Comparison of ENCODE assay signal across 8 cellular contexts in genomic region chr12:29148958-29149690, GRCh38. TPM values are rescaled to one million over a fixed set of nuclear protein-coding genes. Genes with fewer than 3 reads are reported as not detected.
DNase-seq lines count a peak whose midpoint lies in the region; ATAC-seq and TF ChIP-seq lines count a peak whose summit lies in the region.

TSS of gene FAR2 (plus strand) at chr12:29149278. CDS start at chr12:29270450, 121,172 bp downstream.

- peak within 1 kb of the TSS; percentile 59 for H3K4me3 ChIP-seq in ectodermal cell (ENCODE audit: insufficient read depth, low read depth, low read length)
- peak within 1 kb of the TSS; percentile 46 for H3K4me3 ChIP-seq in lung

- no peak for TF ChIP-seq CTCF in lung (IDR thresholded peaks at IDR 0.05; ENCODE audit: control extremely low read depth, extremely low read depth)

- no peaks in the 10 kb centered on the region for H3K36me3 ChIP-seq in ectodermal cell (ENCODE audit: control insufficient read depth, insufficient read depth, low read length)
- no peaks in the 10 kb centered on the region for H3K36me3 ChIP-seq in lung (ENCODE audit: control insufficient read depth in 2 of 2, insufficient read depth in 2 of 2, low read length in 2 of 2)

- 1% methylated on average over 66 of the region's 66 CpGs for WGBS in ectodermal cell, 2 experiments
- 1% methylated on average over 66 of the region's 66 CpGs for WGBS in lung, 2 donors

- H3K27ac ChIP-seq in ectodermal cell (ENCODE audit: insufficient read depth, low read depth, low read length, poor library complexity, severe bottlenecking): no peak within 1 kb of the TSS
- H3K27ac ChIP-seq in lung (ENCODE audit: low read depth in 1 of 2, low read length in 1 of 2): peak within 1 kb of the TSS; percentile 80 to 82

- H3K4me1 ChIP-seq in ectodermal cell (ENCODE audit: control insufficient read depth, insufficient read depth, low read length): peaks cover 7% of the 10 kb centered on the region
- H3K4me1 ChIP-seq in lung (ENCODE audit: control insufficient read depth in 2 of 2, insufficient read depth in 2 of 2, low read length in 2 of 2): peaks cover 0 to 6% of the 10 kb centered on the region in 2 donors

- H3K9me3 ChIP-seq in ectodermal cell (ENCODE audit: control insufficient read depth, low read length) (no peaks in the 10 kb centered on the region), lung (ENCODE audit: control insufficient read depth in 2 of 2, insufficient read depth in 1 of 2, low read length in 1 of 2) (no peaks in the 10 kb centered on the region)

- ATAC-seq in GM21576 (IDR thresholded peaks at IDR 0.05; ENCODE audit: unreplicated experiment) (peak; percentile 32), lung (ENCODE audit: insufficient read depth, low FRiP score) (peak; percentile 65)

- peak; percentile 67 for DNase-seq in EH (ENCODE audit: low read depth)
- peak; percentile 43 to 50 for DNase-seq in NCI-H1930 (lab: John Stamatoyannopoulos, UW)
- DNase-seq in activated CD4-positive, alpha-beta T cell treated with anti-CD3 and anti-CD28 coated beads, Interleukin-2, amount 50 U/mL, for 4 hours: peak; percentile 28 to 37
- DNase-seq in lung (ENCODE audit: low spot score): peak; percentile 43
- peak in 2 of 3 donors; percentile 8 to 27 for DNase-seq in stimulated activated CD4-positive, alpha-beta T cell treated with anti-CD3 and anti-CD28 coated beads, TNF-alpha, amount 100 ng/mL, for 1 hour (ENCODE audit: low read depth in 3 of 3, low spot score in 1 of 3)
- no peak for DNase-seq in SHP77 (lab: John Stamatoyannopoulos, UW)

- peaks cover 36% of the 10 kb centered on the region for H3K27me3 ChIP-seq in ectodermal cell (ENCODE audit: control insufficient read depth, insufficient read depth, low read length, poor library complexity, severe bottlenecking)
- H3K27me3 ChIP-seq in lung (ENCODE audit: control insufficient read depth, insufficient read depth): no peaks in the 10 kb centered on the region

RNA-seq across cellular contexts. Expression of gene FAR2, which starts in this region (rescaled TPM):
- 13.4 TPM for polyA plus RNA-seq in ectodermal cell (2013, experiment 1 of 4)
- polyA plus RNA-seq in ectodermal cell (2013, experiment 2 of 4): 8.3 TPM
- 6.7 TPM for polyA plus RNA-seq in ectodermal cell (2013, experiment 3 of 4)
- polyA plus RNA-seq in ectodermal cell (2013, experiment 4 of 4): 5.1 TPM
- total RNA-seq in lung: 10 to 100 TPM; 10.6 to 14.4 TPM
- 10 to 100 TPM in 1 of 2 donors, 1 to 10 TPM in 1; 7.1 to 11.8 TPM for polyA plus RNA-seq in lung

Comparison
In these comparisons a context has a peak if more than half of its experiments do, and no peak if none do; other contexts are left out.
1. DNase-seq: peak in EH (single experiment), NCI-H1930 (2 of 2), activated CD4-positive, alpha-beta T cell treated with anti-CD3 and anti-CD28 coated beads, Interleukin-2, amount 50 U/mL, for 4 hours (2 of 2), lung (single experiment) and stimulated activated CD4-positive, alpha-beta T cell treated with anti-CD3 and anti-CD28 coated beads, TNF-alpha, amount 100 ng/mL, for 1 hour (2 of 3); none in SHP77 (0 of 2).